Comparison of ENCODE assay signal across 8 cellular contexts in the genomic region with DNA sequence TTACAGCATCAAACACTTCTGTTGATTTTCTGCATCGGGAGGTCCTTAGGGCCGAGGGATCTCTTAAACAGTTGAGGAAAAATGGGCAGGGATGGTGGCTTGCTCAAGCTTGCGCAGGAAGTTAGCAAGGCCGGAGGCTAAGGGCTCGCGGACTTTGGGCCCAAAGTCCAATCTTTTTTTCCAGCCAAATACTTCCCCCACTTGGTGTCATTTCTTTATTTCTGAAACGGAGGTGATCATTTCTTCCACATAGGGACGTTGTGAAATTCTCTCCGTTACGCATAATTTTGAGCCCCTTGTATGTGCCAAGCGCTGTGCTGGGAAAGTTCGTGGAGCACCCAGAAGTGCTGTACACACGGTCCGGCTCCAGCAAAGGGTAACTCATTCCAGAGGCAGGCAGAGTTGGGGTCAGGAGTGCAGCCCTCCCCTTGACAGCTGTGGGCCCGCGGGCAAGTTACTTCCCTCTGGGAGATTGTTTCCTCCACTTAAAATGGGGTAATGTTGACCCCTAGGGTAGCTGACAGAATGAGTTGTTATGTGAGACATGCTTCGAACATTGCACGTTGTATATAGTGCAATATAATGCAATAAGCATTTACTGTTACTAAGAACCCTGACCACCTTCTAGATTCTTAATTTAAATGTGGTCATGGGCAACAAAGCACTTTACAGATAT. TPM values are rescaled to one million over a fixed set of nuclear protein-coding genes. Genes with fewer than 3 reads are reported as not detected.
DNase-seq lines count a peak whose midpoint lies in the region; ATAC-seq, FAIRE-seq and TF ChIP-seq lines count a peak whose summit lies in the region.

No MANE protein-coding gene starts in this region.

- CTCF ChIA-PET in PC-9 (lab: Charles Lee) = interaction anchor here (0.6 kb wide), 1 partner anchor 66 kb away, joined by 3 read pairs; no protein-coding TSS in a partner anchor

- DNase-seq in GM19239 (ENCODE audit: insufficient read length, low spot score) = no peak
- no peak for DNase-seq in PC-9
- peak in 1 of 2 donors; percentile 25 for DNase-seq in trophoblast cell
- DNase-seq in A172 (ENCODE audit: low spot score) = no peak
- DNase-seq in HCEC 1CT = no peak
- DNase-seq in H4 (ENCODE audit: low spot score) = no peak

- H3K23ac ChIP-seq in trophoblast cell (ENCODE audit: low read length) = no peak overlapping the region

- no peaks in the 10 kb centered on the region for H3K27me3 ChIP-seq in PC-9 (ENCODE audit: insufficient read depth, low read depth)
- H3K27me3 ChIP-seq in esophagus (ENCODE audit: control insufficient read depth in 1 of 2, insufficient read depth in 2 of 2, low read length in 2 of 2) = no peaks in the 10 kb centered on the region
- H3K27me3 ChIP-seq in trophoblast cell (ENCODE audit: insufficient read depth, low read length) = no peaks in the 10 kb centered on the region

- H3K9me3 ChIP-seq in PC-9 (ENCODE audit: insufficient read depth, low read depth) (no peaks in the 10 kb centered on the region), esophagus (ENCODE audit: control insufficient read depth in 2 of 2, insufficient read depth in 1 of 2, low read depth in 1 of 2, low read length in 1 of 2) (no peaks in the 10 kb centered on the region), trophoblast cell (ENCODE audit: insufficient read depth, low read depth, low read length) (peaks cover 1% of the 10 kb centered on the region)

- H3K4ac ChIP-seq in trophoblast cell (ENCODE audit: low read depth, low read length) = peak overlapping the region; percentile 97

- H3K4me3 ChIP-seq in PC-9 (peak overlapping the region; percentile 92), esophagus (ENCODE audit: low read depth in 1 of 2, low read length in 2 of 2) (peak overlapping the region; percentile 82 to 96), trophoblast cell (ENCODE audit: low read depth, low read length) (peak overlapping the region; percentile 96)

- H2BK12ac ChIP-seq in trophoblast cell (ENCODE audit: low read length) = no peak overlapping the region

- H3K36me3 ChIP-seq in PC-9 (ENCODE audit: low read depth) = peaks cover 25% of the 10 kb centered on the region
- H3K36me3 ChIP-seq in esophagus (ENCODE audit: control insufficient read depth in 2 of 2, insufficient read depth in 2 of 2, low read length in 1 of 2) = peaks cover 5 to 16% of the 10 kb centered on the region in 2 donors
- peaks cover 29 to 30% of the 10 kb centered on the region in 2 experiments for H3K36me3 ChIP-seq in trophoblast cell (ENCODE audit: control insufficient read depth in 1 of 2, insufficient read depth in 2 of 2, low read length in 2 of 2)

- no peak overlapping the region for H2BK120ac ChIP-seq in trophoblast cell (ENCODE audit: insufficient read depth, low read length, poor library complexity)

- POLR2A ChIA-PET in PC-9 (lab: Charles Lee; ENCODE audit: unreplicated experiment) = interaction anchor here (0.6 to 1.1 kb wide), 3 partner anchors 17 to 153 kb away, joined by 3 to 8 read pairs (median 4); partner anchors contain the start of genes ATF4 and SYNGR1

- peak; percentile 48 for FAIRE-seq in GM19239 (lab: Jason Lieb, UNC)

- peaks cover 54% of the 10 kb centered on the region for H3K79me2 ChIP-seq in PC-9 (ENCODE audit: low read depth)
- peaks cover 11% of the 10 kb centered on the region for H3K79me2 ChIP-seq in trophoblast cell (ENCODE audit: control insufficient read depth, insufficient read depth, low read length, poor library complexity)

- peaks cover 13% of the 10 kb centered on the region; the same call in 1 of the 2 replicates for H4K20me1 ChIP-seq in PC-9 (ENCODE audit: insufficient read depth)

- H4K12ac ChIP-seq in trophoblast cell (ENCODE audit: low read depth, low read length) = peak overlapping the region; percentile 49

- WGBS in esophagus, 2 donors = 7 to 8% methylated on average over 18 of the region's 18 CpGs
- WGBS in trophoblast cell (ENCODE audit: extremely low coverage, insufficient coverage, insufficient read length) = no CpG with 5 or more reads among the region's 18 CpGs

- H3K79me1 ChIP-seq in trophoblast cell (ENCODE audit: low read length) = peaks cover 8% of the 10 kb centered on the region

- H3K4me2 ChIP-seq in PC-9 = peak overlapping the region; percentile 95
- peak overlapping the region; percentile 83 for H3K4me2 ChIP-seq in trophoblast cell (ENCODE audit: low read length)

- H2AFZ ChIP-seq in PC-9 (peak overlapping the region; percentile 94), trophoblast cell (ENCODE audit: insufficient read depth, low read length, poor library complexity) (peak overlapping the region; percentile 53)

- peak overlapping the region; percentile 80 for H3K14ac ChIP-seq in trophoblast cell (ENCODE audit: low read length)

- peaks cover 18% of the 10 kb centered on the region; the same call in 1 of the 2 replicates for H3F3A ChIP-seq in PC-9 (ENCODE audit: insufficient read depth, low read depth)

- H3K27ac ChIP-seq in PC-9 (peak overlapping the region; percentile 20; the same call in 1 of the 2 replicates), esophagus (ENCODE audit: low read depth in 2 of 2, low read length in 1 of 2) (peak overlapping the region; percentile 51 to 95), trophoblast cell (ENCODE audit: low read depth, low read length) (peak overlapping the region; percentile 40)

- H2AK5ac ChIP-seq in trophoblast cell (ENCODE audit: low read length) = peak overlapping the region; percentile 69

- H3K9ac ChIP-seq in trophoblast cell (ENCODE audit: low read length) = peak overlapping the region; percentile 87

- H3K4me1 ChIP-seq in PC-9 (replicated peaks; ENCODE audit: insufficient read depth) (peaks cover 28% of the 10 kb centered on the region), esophagus (ENCODE audit: control insufficient read depth in 2 of 2, insufficient read depth in 2 of 2, low read length in 1 of 2) (peaks cover 5 to 16% of the 10 kb centered on the region in 2 donors), trophoblast cell (ENCODE audit: control insufficient read depth in 1 of 2, insufficient read depth in 2 of 2, low read length in 2 of 2) (peaks cover 8 to 9% of the 10 kb centered on the region in 2 experiments)

- ATAC-seq in GM19452 (IDR thresholded peaks at IDR 0.05; ENCODE audit: unreplicated experiment) = no peak

- no peak overlapping the region for H2BK5ac ChIP-seq in trophoblast cell (ENCODE audit: low read depth, low read length, poor library complexity)

- intact Hi-C loops in PC-9 (cut with micrococcal nuclease; ENCODE audit: unreplicated experiment) = loop anchor here (2.0 to 5.0 kb wide), 2 partner anchors 18 to 66 kb away; partner anchors contain the start of gene ATF4

- TF ChIP-seq CTCF in PC-9 (conservative IDR thresholded peaks at IDR 0.05) = no peak

- peak overlapping the region; percentile 41 for H3K18ac ChIP-seq in trophoblast cell (ENCODE audit: low read length)

- peak overlapping the region; percentile 79 for H4K91ac ChIP-seq in trophoblast cell (ENCODE audit: low read depth, low read length)

- no peaks in the 10 kb centered on the region for H3K9me2 ChIP-seq in PC-9 (ENCODE audit: insufficient read depth)

- BruUV-seq in PC-9 (replicated peaks; lab: Mats Ljungman, UMichigan) = TSS peak; percentile 55

- peak overlapping the region; percentile 88 for H4K8ac ChIP-seq in trophoblast cell (ENCODE audit: low read depth, low read length)

RNA-seq across cellular contexts. Expression of gene MIEF1, which starts 0.8 kb away (rescaled TPM):
- 36.9 TPM in 2 replicates for total RNA-seq in PC-9 (2021)
- polyA plus RNA-seq in esophagus = 1 to 10 TPM; 4.2 to 9.0 TPM
- polyA plus RNA-seq in trophoblast cell (2013) = 26.5 and 27.5 TPM in 2 replicates
- 14.0 and 15.8 TPM in 2 replicates for total RNA-seq in A172 (2014; rRNA removed; shearing (Covaris generic))
- total RNA-seq in H4 (2014; rRNA removed; shearing (Covaris generic)) = 18.0 and 19.8 TPM in 2 replicates

RNA-seq across cellular contexts. Expression of gene ATF4, which starts 17.4 kb away (rescaled TPM):
- 488 and 588 TPM in 2 replicates for total RNA-seq in PC-9 (2021)
- 100 to 1,000 TPM; 432 to 522 TPM for polyA plus RNA-seq in esophagus
- polyA plus RNA-seq in trophoblast cell (2013) = 602 and 615 TPM in 2 replicates
- 90.9 and 114 TPM in 2 replicates for total RNA-seq in A172 (2014; rRNA removed; shearing (Covaris generic))
- total RNA-seq in H4 (2014; rRNA removed; shearing (Covaris generic)) = 379 and 444 TPM in 2 replicates

RNA-seq across cellular contexts. Expression of gene RPS19BP1, which starts 29.6 kb away (rescaled TPM):
- 60.7 and 94.3 TPM in 2 replicates for total RNA-seq in PC-9 (2021)
- 100 to 1,000 TPM in 1 of 2 donors, 10 to 100 TPM in 1; 94.0 to 116 TPM for polyA plus RNA-seq in esophagus
- polyA plus RNA-seq in trophoblast cell (2013) = 87.1 and 87.7 TPM in 2 replicates
- total RNA-seq in A172 (2014; rRNA removed; shearing (Covaris generic)) = 81.4 and 87.3 TPM in 2 replicates
- 92.5 and 123 TPM in 2 replicates for total RNA-seq in H4 (2014; rRNA removed; shearing (Covaris generic))

RNA-seq across cellular contexts. Expression of gene MGAT3, which starts 46.1 kb away (rescaled TPM):
- total RNA-seq in PC-9 (2021) = not detected in 2 replicates
- under 1 TPM; 0.28 to 0.36 TPM for polyA plus RNA-seq in esophagus
- polyA plus RNA-seq in trophoblast cell (2013) = 19.8 and 20.9 TPM in 2 replicates
- 1.3 and 3.1 TPM in 2 replicates for total RNA-seq in A172 (2014; rRNA removed; shearing (Covaris generic))
- total RNA-seq in H4 (2014; rRNA removed; shearing (Covaris generic)) = 0.80 and 1.1 TPM in 2 replicates

Comparison
In these comparisons a context has a peak if more than half of its experiments do, and no peak if none do; other contexts are left out.
1. H3K27ac ChIP-seq: peak in every context shown above with its lines; median percentile 73 in esophagus; 40 in trophoblast cell; 20 in PC-9.